In the genomic region with DNA sequence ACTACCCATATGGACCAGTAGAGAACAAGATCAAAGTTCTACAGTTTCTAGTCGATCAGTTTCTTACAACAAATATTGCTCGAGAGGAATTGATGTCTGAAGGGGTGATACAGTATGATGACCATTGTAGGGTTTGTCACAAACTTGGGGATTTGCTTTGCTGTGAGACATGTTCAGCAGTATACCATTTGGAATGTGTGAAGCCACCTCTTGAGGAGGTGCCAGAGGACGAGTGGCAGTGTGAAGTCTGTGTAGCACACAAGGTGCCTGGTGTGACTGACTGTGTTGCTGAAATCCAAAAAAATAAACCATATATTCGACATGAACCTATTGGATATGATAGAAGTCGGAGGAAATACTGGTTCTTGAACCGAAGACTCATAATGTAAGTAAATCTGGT, we compare ENCODE assay signal across 1 cellular context.
TF ChIP-seq lines count a peak whose summit lies in the region.

No MANE protein-coding gene starts in this region.

TF ChIP-seq in K562, 482 proteins besides CTCF, POLR2A, EP300 and RAD21 (continued from another document):
- TF ChIP-seq, protein P1, sequence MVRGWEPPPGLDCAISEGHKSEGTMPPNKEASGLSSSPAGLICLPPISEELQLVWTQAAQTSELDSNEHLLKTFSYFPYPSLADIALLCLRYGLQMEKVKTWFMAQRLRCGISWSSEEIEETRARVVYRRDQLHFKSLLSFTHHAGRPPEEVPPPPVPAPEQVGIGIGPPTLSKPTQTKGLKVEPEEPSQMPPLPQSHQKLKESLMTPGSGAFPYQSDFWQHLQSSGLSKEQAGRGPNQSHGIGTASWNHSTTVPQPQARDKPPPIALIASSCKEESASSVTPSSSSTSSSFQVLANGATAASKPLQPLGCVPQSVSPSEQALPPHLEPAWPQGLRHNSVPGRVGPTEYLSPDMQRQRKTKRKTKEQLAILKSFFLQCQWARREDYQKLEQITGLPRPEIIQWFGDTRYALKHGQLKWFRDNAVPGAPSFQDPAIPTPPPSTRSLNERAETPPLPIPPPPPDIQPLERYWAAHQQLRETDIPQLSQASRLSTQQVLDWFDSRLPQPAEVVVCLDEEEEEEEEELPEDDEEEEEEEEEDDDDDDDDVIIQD (CRISPR knock-in tag; IDR thresholded peaks at IDR 0.05) = no peak
- TF ChIP-seq ZNF184 (CRISPR knock-in tag; IDR thresholded peaks at IDR 0.05) = no peak
- no peak for TF ChIP-seq TFAM (CRISPR knock-in tag; conservative IDR thresholded peaks at IDR 0.05)
- TF ChIP-seq, protein P2, sequence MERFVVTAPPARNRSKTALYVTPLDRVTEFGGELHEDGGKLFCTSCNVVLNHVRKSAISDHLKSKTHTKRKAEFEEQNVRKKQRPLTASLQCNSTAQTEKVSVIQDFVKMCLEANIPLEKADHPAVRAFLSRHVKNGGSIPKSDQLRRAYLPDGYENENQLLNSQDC (CRISPR knock-in tag; IDR thresholded peaks at IDR 0.05) = no peak
- TF ChIP-seq ZNF778 (CRISPR knock-in tag; IDR thresholded peaks at IDR 0.05) = no peak
- TF ChIP-seq L3MBTL2 (IDR thresholded peaks at IDR 0.05) = no peak
- no peak for TF ChIP-seq NR2C1 (IDR thresholded peaks at IDR 0.05)
- no peak for TF ChIP-seq NR2C1 (tag; IDR thresholded peaks at IDR 0.05)
- no peak for TF ChIP-seq NR3C1 (CRISPR knock-in tag; IDR thresholded peaks at IDR 0.05)
- TF ChIP-seq, protein P3, sequence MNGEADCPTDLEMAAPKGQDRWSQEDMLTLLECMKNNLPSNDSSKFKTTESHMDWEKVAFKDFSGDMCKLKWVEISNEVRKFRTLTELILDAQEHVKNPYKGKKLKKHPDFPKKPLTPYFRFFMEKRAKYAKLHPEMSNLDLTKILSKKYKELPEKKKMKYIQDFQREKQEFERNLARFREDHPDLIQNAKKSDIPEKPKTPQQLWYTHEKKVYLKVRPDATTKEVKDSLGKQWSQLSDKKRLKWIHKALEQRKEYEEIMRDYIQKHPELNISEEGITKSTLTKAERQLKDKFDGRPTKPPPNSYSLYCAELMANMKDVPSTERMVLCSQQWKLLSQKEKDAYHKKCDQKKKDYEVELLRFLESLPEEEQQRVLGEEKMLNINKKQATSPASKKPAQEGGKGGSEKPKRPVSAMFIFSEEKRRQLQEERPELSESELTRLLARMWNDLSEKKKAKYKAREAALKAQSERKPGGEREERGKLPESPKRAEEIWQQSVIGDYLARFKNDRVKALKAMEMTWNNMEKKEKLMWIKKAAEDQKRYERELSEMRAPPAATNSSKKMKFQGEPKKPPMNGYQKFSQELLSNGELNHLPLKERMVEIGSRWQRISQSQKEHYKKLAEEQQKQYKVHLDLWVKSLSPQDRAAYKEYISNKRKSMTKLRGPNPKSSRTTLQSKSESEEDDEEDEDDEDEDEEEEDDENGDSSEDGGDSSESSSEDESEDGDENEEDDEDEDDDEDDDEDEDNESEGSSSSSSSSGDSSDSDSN (IDR thresholded peaks at IDR 0.05; ENCODE audit: borderline replicate concordance in 1 of 2, low read depth in 2 of 2, low read length in 2 of 2) = no peak
- TF ChIP-seq EGR1 (conservative IDR thresholded peaks at IDR 0.05) = no peak
- TF ChIP-seq, protein P4, sequence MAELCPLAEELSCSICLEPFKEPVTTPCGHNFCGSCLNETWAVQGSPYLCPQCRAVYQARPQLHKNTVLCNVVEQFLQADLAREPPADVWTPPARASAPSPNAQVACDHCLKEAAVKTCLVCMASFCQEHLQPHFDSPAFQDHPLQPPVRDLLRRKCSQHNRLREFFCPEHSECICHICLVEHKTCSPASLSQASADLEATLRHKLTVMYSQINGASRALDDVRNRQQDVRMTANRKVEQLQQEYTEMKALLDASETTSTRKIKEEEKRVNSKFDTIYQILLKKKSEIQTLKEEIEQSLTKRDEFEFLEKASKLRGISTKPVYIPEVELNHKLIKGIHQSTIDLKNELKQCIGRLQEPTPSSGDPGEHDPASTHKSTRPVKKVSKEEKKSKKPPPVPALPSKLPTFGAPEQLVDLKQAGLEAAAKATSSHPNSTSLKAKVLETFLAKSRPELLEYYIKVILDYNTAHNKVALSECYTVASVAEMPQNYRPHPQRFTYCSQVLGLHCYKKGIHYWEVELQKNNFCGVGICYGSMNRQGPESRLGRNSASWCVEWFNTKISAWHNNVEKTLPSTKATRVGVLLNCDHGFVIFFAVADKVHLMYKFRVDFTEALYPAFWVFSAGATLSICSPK (IDR thresholded peaks at IDR 0.05; ENCODE audit: borderline replicate concordance) = no peak
